Comparison of ENCODE assay signal across 8 cellular contexts in genomic region chr10:6164271-6165095, GRCh38. TPM values are rescaled to one million over a fixed set of nuclear protein-coding genes. Genes with fewer than 3 reads are reported as not detected.
DNase-seq lines count a peak whose midpoint lies in the region; TF ChIP-seq lines count a peak whose summit lies in the region.

No MANE protein-coding gene starts in this region.

- POLR2A ChIA-PET in AG04450 (lab: Yijun Ruan, JAX): interaction anchor here (1.5 to 2.3 kb wide), 2 partner anchors 20 to 38 kb away, joined by 4 to 17 read pairs; partner anchors contain the start of gene PFKFB3
- POLR2A ChIA-PET in MCF 10A (lab: Yijun Ruan, JAX): interaction anchor here (0.6 to 2.1 kb wide), 5 partner anchors 10 to 156 kb away, joined by 3 to 14 read pairs (median 6); partner anchors contain the start of gene PFKFB3

- no peak for TF ChIP-seq CTCF in AG04450 (IDR thresholded peaks at IDR 0.05; ENCODE audit: low read depth, low read length)
- TF ChIP-seq CTCF in MCF 10A (IDR thresholded peaks at IDR 0.05; ENCODE audit: unreplicated experiment): no peak
- TF ChIP-seq CTCF in GM13977 (IDR thresholded peaks at IDR 0.05; ENCODE audit: extremely low read depth, insufficient read depth, missing control alignments): no peak

- peaks cover 28% of the 10 kb centered on the region for H3K36me3 Mint-ChIP-seq in MCF 10A (ENCODE audit: insufficient read depth, unreplicated experiment)

- intact Hi-C loops in MCF 10A (cut with micrococcal nuclease): loop anchor here (1.0 kb wide), 1 partner anchor 233 kb away; no protein-coding TSS in a partner anchor

- H3K27me3 ChIP-seq in AG04450 (ENCODE audit: control insufficient read depth, insufficient read depth, low read length) (no peaks in the 10 kb centered on the region), mucosa of rectum (ENCODE audit: control insufficient read depth in 2 of 2, insufficient read depth in 2 of 2, low read length in 2 of 2) (no peaks in the 10 kb centered on the region)

- CTCF ChIA-PET in AG04450 (lab: Charles Lee) (interaction anchor here (1.0 kb wide), 1 partner anchor 38 kb away, joined by 3 read pairs; the partner anchor contains the start of gene PFKFB3), MCF 10A (lab: Yijun Ruan, JAX) (interaction anchor here (1.3 to 1.6 kb wide), 2 partner anchors 12 to 237 kb away, joined by 4 to 6 read pairs; no protein-coding TSS in a partner anchor)

- DNase-seq in AG04450 (ENCODE audit: low read depth, low spot score) (no peak), HT-29 (ENCODE audit: low spot score) (peak; percentile 22), MCF 10A (ENCODE audit: unreplicated experiment) (no peak), NCI-H2171 (lab: John Stamatoyannopoulos, UW) (no peak), SW480 (ENCODE audit: low spot score) (no peak), GM13977 (ENCODE audit: low spot score) (no peak), NAMALWA (ENCODE audit: low spot score) (no peak)

- no peaks in the 10 kb centered on the region for H3K9me3 Mint-ChIP-seq in MCF 10A (ENCODE audit: unreplicated experiment)

- in situ Hi-C loops in GM13977 (cut with MboI; ENCODE audit: low pct_unique_long_range_greater_than_20kb, low sequenced_read_pairs, unreplicated experiment): no loop called here

- peak overlapping the region; percentile 92 for H3K9ac ChIP-seq in mucosa of rectum (ENCODE audit: low read depth in 1 of 2, low read length in 2 of 2)

- peaks cover 18% of the 10 kb centered on the region for H3K4me1 Mint-ChIP-seq in MCF 10A (ENCODE audit: insufficient read depth, unreplicated experiment)

- BruUV-seq in MCF 10A (replicated peaks; lab: Mats Ljungman, UMichigan): no TSS peak

- H3K4me1 ChIP-seq in mucosa of rectum (ENCODE audit: control insufficient read depth in 2 of 2, insufficient read depth in 2 of 2, low read length in 2 of 2): peaks cover 15 to 16% of the 10 kb centered on the region in 2 donors

- H3K27ac ChIP-seq in AG04450 (ENCODE audit: low read depth, low read length) (no peak overlapping the region), mucosa of rectum (ENCODE audit: low read depth in 2 of 2, low read length in 2 of 2) (peak overlapping the region; percentile 95 to 97)

- no peaks in the 10 kb centered on the region for H3K36me3 ChIP-seq in mucosa of rectum (ENCODE audit: control insufficient read depth in 2 of 2, insufficient read depth in 2 of 2, low read length in 2 of 2)

- H3K27ac Mint-ChIP-seq in MCF 10A (ENCODE audit: low read depth, unreplicated experiment): peak overlapping the region; percentile 93

- H3K4me3 ChIP-seq in AG04450 (ENCODE audit: low read depth, low read length) (peak overlapping the region; percentile 78), mucosa of rectum (ENCODE audit: low read length in 2 of 2) (peak overlapping the region; percentile 70 to 91)

- H3K27me3 Mint-ChIP-seq in MCF 10A (ENCODE audit: insufficient read depth, unreplicated experiment): no peaks in the 10 kb centered on the region

- H3K4me3 Mint-ChIP-seq in MCF 10A (ENCODE audit: unreplicated experiment): peak overlapping the region; percentile 95

- H3K9me3 ChIP-seq in AG04450 (ENCODE audit: control insufficient read depth, insufficient read depth, low read length) (no peaks in the 10 kb centered on the region; the same call in 1 of the 2 replicates), mucosa of rectum (ENCODE audit: control insufficient read depth in 2 of 2, low read length in 2 of 2) (no peaks in the 10 kb centered on the region)

RNA-seq across cellular contexts. Expression of gene PFKFB3, which starts 38.2 kb away (rescaled TPM):
- polyA plus RNA-seq in AG04450 (2011; rRNA removed): 24.3 and 26.6 TPM in 2 replicates
- polyA minus RNA-seq in AG04450 (2011; rRNA and poly(A)+ RNA removed): 18.9 and 22.3 TPM in 2 replicates
- 11.8 and 15.2 TPM in 2 replicates for total RNA-seq in HT-29 (2014; rRNA removed; shearing (Covaris generic))
- 15.8 and 17.8 TPM in 2 replicates for total RNA-seq in MCF 10A (2022)
